Comparison of ENCODE assay signal across 8 cellular contexts in genomic region chr6:132812756-132813172, GRCh38. TPM values are rescaled to one million over a fixed set of nuclear protein-coding genes. Genes with fewer than 3 reads are reported as not detected.
DNase-seq lines count a peak whose midpoint lies in the region; ATAC-seq, FAIRE-seq and TF ChIP-seq lines count a peak whose summit lies in the region.

No MANE protein-coding gene starts in this region.

- TF ChIP-seq CTCF in GM12865 (IDR thresholded peaks at IDR 0.05; ENCODE audit: insufficient read depth, low read depth, low read length, missing control alignments) (no peak), endothelial cell of umbilical vein (IDR thresholded peaks at IDR 0.05; ENCODE audit: extremely low read depth in 1 of 2, insufficient read depth in 1 of 2, low read depth in 1 of 2, low read length in 2 of 2) (no peak), ovary (IDR thresholded peaks at IDR 0.05) (no peak)

- no peak for FAIRE-seq in endothelial cell of umbilical vein (lab: Jason Lieb, UNC)

- H3K9me3 ChIP-seq in NT2/D1 (ENCODE audit: insufficient read depth, low read length) (no peaks in the 10 kb centered on the region), endothelial cell of umbilical vein (replicated peaks; ENCODE audit: control insufficient read depth, insufficient read depth, low read length) (no peaks in the 10 kb centered on the region), ovary (no peaks in the 10 kb centered on the region)

- no peaks in the 10 kb centered on the region for H3K27me3 ChIP-seq in NT2/D1 (ENCODE audit: insufficient read depth, insufficient read length)
- H3K27me3 ChIP-seq in endothelial cell of umbilical vein (ENCODE audit: control insufficient read depth in 2 of 2, insufficient read depth in 2 of 2, low read length in 2 of 2): peaks cover 7 to 10% of the 10 kb centered on the region in 2 experiments
- H3K27me3 ChIP-seq in ovary: no peaks in the 10 kb centered on the region

- 0 to 2% (median 1%) methylated on average over 5 of the region's 5 CpGs for WGBS in ovary, 3 donors

- H3K4me1 ChIP-seq in NT2/D1 (ENCODE audit: insufficient read depth, insufficient read length) (peaks cover 2% of the 10 kb centered on the region), endothelial cell of umbilical vein (ENCODE audit: control insufficient read depth, extremely low read depth, insufficient read depth, low read length) (peaks cover 24% of the 10 kb centered on the region), ovary (ENCODE audit: insufficient read depth) (peaks cover 8% of the 10 kb centered on the region)

- in situ Hi-C loops in G401 (cut with HindIII; ENCODE audit: low sequenced_read_pairs): no loop called here

- dilution Hi-C loops in endothelial cell of umbilical vein (cut with MboI; ENCODE audit: extremely low pct_ligation_motif_present, low sequenced_read_pairs): no loop called here

- POLR2A ChIA-PET in endothelial cell of umbilical vein (lab: Charles Lee): interaction anchor here (0.6 to 0.7 kb wide), 2 partner anchors 19 to 40 kb away, joined by 3 read pairs; no protein-coding TSS in a partner anchor

- no peak for TF ChIP-seq POLR2A in endothelial cell of umbilical vein (IDR thresholded peaks at IDR 0.05; ENCODE audit: low read depth, low read length)
- no peak for TF ChIP-seq POLR2A in ovary (IDR thresholded peaks at IDR 0.05)

- peak overlapping the region; percentile 98 for H3K4me2 ChIP-seq in endothelial cell of umbilical vein (ENCODE audit: insufficient read depth, low read length)

- peaks cover 33% of the 10 kb centered on the region for H3K36me3 ChIP-seq in NT2/D1 (ENCODE audit: insufficient read depth, insufficient read length, low read length)
- peaks cover 16 to 19% of the 10 kb centered on the region in 2 experiments for H3K36me3 ChIP-seq in endothelial cell of umbilical vein (ENCODE audit: control insufficient read depth in 2 of 2, extremely low read depth in 1 of 2, insufficient read depth in 2 of 2, low read length in 2 of 2)
- no peaks in the 10 kb centered on the region for H3K36me3 ChIP-seq in ovary

- peak overlapping the region; percentile 95 for H2AFZ ChIP-seq in endothelial cell of umbilical vein (ENCODE audit: low read depth, low read length)

- intact Hi-C loops in endothelial cell of umbilical vein (cut with micrococcal nuclease) (loop anchor here (5.0 to 10.0 kb wide), 5 partner anchors 145 to 888 kb away; partner anchors contain the start of gene STX7), ovary (cut with DNase I) (loop anchor here in 1 of 4 donors (10.0 kb wide), 1 partner anchor 1082 kb away; no protein-coding TSS in a partner anchor), posterior cingulate gyrus (cut with DNase I) (loop anchor here (5.0 kb wide), 1 partner anchor 280 kb away; no protein-coding TSS in a partner anchor)

- peak; percentile 6 for ATAC-seq in GM21786 (IDR thresholded peaks at IDR 0.05; ENCODE audit: unreplicated experiment)

- BruUV-seq in endothelial cell of umbilical vein (replicated peaks; lab: Mats Ljungman, UMichigan): no TSS peak

- H3K9me1 ChIP-seq in endothelial cell of umbilical vein (replicated peaks; ENCODE audit: control insufficient read depth, extremely low read depth, insufficient read depth, low read length): no peaks in the 10 kb centered on the region

- DNase-seq in GM12865 (ENCODE audit: low read depth) (no peak), NT2/D1 (ENCODE audit: low read depth, low spot score) (no peak), endothelial cell of umbilical vein (ENCODE audit: low read depth, low spot score) (no peak), ovary (no peak), COR-L47 (lab: John Stamatoyannopoulos, UW) (no peak), G401 (ENCODE audit: low spot score) (no peak), posterior cingulate gyrus (no peak)

- H3K9ac ChIP-seq in NT2/D1 (ENCODE audit: insufficient read length, low read depth) (peak overlapping the region; percentile 82), endothelial cell of umbilical vein (replicated peaks; ENCODE audit: extremely low read depth, insufficient read depth, low read length) (peak overlapping the region; percentile 65)

- peak overlapping the region; percentile 63 for H3K27ac ChIP-seq in endothelial cell of umbilical vein (ENCODE audit: insufficient read depth, low read depth, low read length)
- H3K27ac ChIP-seq in ovary: peak overlapping the region in 1 of 2 donors; percentile 83

- H3K79me2 ChIP-seq in endothelial cell of umbilical vein (ENCODE audit: control insufficient read depth, insufficient read depth, low read length): peaks cover 29% of the 10 kb centered on the region

- H3K4me3 ChIP-seq in GM12865 (ENCODE audit: low read depth, low read length) (peak overlapping the region; percentile 99), NT2/D1 (ENCODE audit: insufficient read length, low read depth) (peak overlapping the region; percentile 78), endothelial cell of umbilical vein (replicated peaks in 1 of 3; ENCODE audit: insufficient read depth in 1 of 3, low read depth in 1 of 3, low read length in 3 of 3) (peak overlapping the region; percentile 47 to 80 (median 55)), ovary (peak overlapping the region; percentile 62)

- H4K20me1 ChIP-seq in endothelial cell of umbilical vein (replicated peaks; ENCODE audit: control insufficient read depth, extremely low read depth, insufficient read depth, low read length): peaks cover 5% of the 10 kb centered on the region

- CTCF ChIA-PET in endothelial cell of umbilical vein (lab: Charles Lee): interaction anchor here (0.7 to 2.5 kb wide), 12 partner anchors 10 to 533 kb away, joined by 3 to 31 read pairs (median 4); partner anchors contain the start of gene SLC18B1

- no peak for TF ChIP-seq EP300 in ovary (IDR thresholded peaks at IDR 0.05)

TF ChIP-seq in endothelial cell of umbilical vein, 7 proteins besides CTCF, POLR2A, EP300 and RAD21:
- TF ChIP-seq EZH2 (IDR thresholded peaks at IDR 0.05; ENCODE audit: borderline replicate concordance, low read depth, low read length, severe bottlenecking) (no peak), FOS (IDR thresholded peaks at IDR 0.05; ENCODE audit: borderline replicate concordance, insufficient read depth, low read length) (no peak), JUN (IDR thresholded peaks at IDR 0.05; ENCODE audit: borderline replicate concordance, insufficient read depth, insufficient read length, low read depth) (no peak), MYC (IDR thresholded peaks at IDR 0.05; ENCODE audit: low read depth, low read length) (no peak), POLR2AphosphoS5 (IDR thresholded peaks at IDR 0.05; ENCODE audit: insufficient read depth, low read depth, low read length) (no peak), GATA2 (IDR thresholded peaks at IDR 0.05; ENCODE audit: insufficient read depth, insufficient read length, low read depth, low read length) (no peak), MAX (IDR thresholded peaks at IDR 0.05; ENCODE audit: insufficient read depth, insufficient read length) (no peak)

RNA-seq across cellular contexts. Expression of gene RPS12, which starts 1.6 kb away (rescaled TPM):
- total RNA-seq in endothelial cell of umbilical vein (1,044 and 1,088 TPM in 2 replicates), ovary (1,000 to 10,000 TPM; 1,933 to 6,320 (median 2,198) TPM)
- polyA plus RNA-seq in endothelial cell of umbilical vein (6,159 and 7,151 TPM in 2 replicates), ovary (1,000 to 10,000 TPM; 2,239 to 5,658 TPM)
- 5,529 and 5,871 TPM in 2 replicates for polyA plus RNA-seq in endothelial cell of umbilical vein (2011; cell fraction: cytosol; rRNA removed)
- polyA plus RNA-seq in endothelial cell of umbilical vein (2011; cell fraction: nucleus; rRNA removed): 967 and 1,084 TPM in 2 replicates
- polyA plus RNA-seq in endothelial cell of umbilical vein (2012): 2,556 and 2,756 TPM in 2 replicates
- polyA minus RNA-seq in endothelial cell of umbilical vein: 2,783 and 2,851 TPM in 2 replicates
- 798 TPM for polyA minus RNA-seq in endothelial cell of umbilical vein (2011; cell fraction: cytosol; rRNA and poly(A)+ RNA removed)
- polyA minus RNA-seq in endothelial cell of umbilical vein (2011; cell fraction: nucleus; rRNA and poly(A)+ RNA removed): 153 and 193 TPM in 2 replicates
- 1,276 and 1,316 TPM in 2 replicates for total RNA-seq in G401 (2014; rRNA removed; shearing (Covaris generic))

RNA-seq across cellular contexts. Expression of gene SLC18B1, which starts 14.3 kb away (rescaled TPM):
- total RNA-seq in endothelial cell of umbilical vein (8.4 and 8.5 TPM in 2 replicates), ovary (10 to 100 TPM in 3 of 7 donors, 1 to 10 TPM in 4; 3.2 to 10.9 (median 9.7) TPM)
- polyA plus RNA-seq in endothelial cell of umbilical vein (6.7 and 9.2 TPM in 2 replicates), ovary (10 to 100 TPM in 1 of 2 donors, 1 to 10 TPM in 1; 6.5 to 15.2 TPM)
- polyA plus RNA-seq in endothelial cell of umbilical vein (2011; cell fraction: cytosol; rRNA removed): 4.5 and 5.1 TPM in 2 replicates
- polyA plus RNA-seq in endothelial cell of umbilical vein (2011; cell fraction: nucleus; rRNA removed): 12.9 and 16.1 TPM in 2 replicates
- polyA plus RNA-seq in endothelial cell of umbilical vein (2012): 11.7 and 11.9 TPM in 2 replicates
- 14.3 and 15.4 TPM in 2 replicates for polyA minus RNA-seq in endothelial cell of umbilical vein
- polyA minus RNA-seq in endothelial cell of umbilical vein (2011; cell fraction: cytosol; rRNA and poly(A)+ RNA removed): 4.6 TPM
- polyA minus RNA-seq in endothelial cell of umbilical vein (2011; cell fraction: nucleus; rRNA and poly(A)+ RNA removed): 5.8 TPM in 2 replicates
- total RNA-seq in G401 (2014; rRNA removed; shearing (Covaris generic)): 10.8 and 15.5 TPM in 2 replicates

RNA-seq across cellular contexts. Expression of gene VNN2, which starts 55.1 kb away (rescaled TPM):
- not detected in 2 replicates for total RNA-seq in endothelial cell of umbilical vein
- polyA plus RNA-seq in endothelial cell of umbilical vein: not detected in 2 replicates
- not detected in 2 replicates for polyA plus RNA-seq in endothelial cell of umbilical vein (2011; cell fraction: cytosol; rRNA removed)
- polyA plus RNA-seq in endothelial cell of umbilical vein (2011; cell fraction: nucleus; rRNA removed): not detected in 2 replicates
- polyA plus RNA-seq in endothelial cell of umbilical vein (2012): not detected in 2 replicates
- polyA minus RNA-seq in endothelial cell of umbilical vein: not detected in 2 replicates
- not detected for polyA minus RNA-seq in endothelial cell of umbilical vein (2011; cell fraction: cytosol; rRNA and poly(A)+ RNA removed)
- not detected in 2 replicates for polyA minus RNA-seq in endothelial cell of umbilical vein (2011; cell fraction: nucleus; rRNA and poly(A)+ RNA removed)
- total RNA-seq in ovary: 1 to 10 TPM in 4 of 7 donors, under 1 TPM in 3; 0.59 to 4.9 (median 1.4) TPM
- polyA plus RNA-seq in ovary: 1 to 10 TPM; 1.0 to 7.2 TPM
- not detected in 2 replicates for total RNA-seq in G401 (2014; rRNA removed; shearing (Covaris generic))
